ENCODE assay signal across 8 cellular contexts in genomic region chr5:146541956-146542849, GRCh38. TPM values are rescaled to one million over a fixed set of nuclear protein-coding genes. Genes with fewer than 3 reads are reported as not detected.
DNase-seq lines count a peak whose midpoint lies in the region; ATAC-seq and TF ChIP-seq lines count a peak whose summit lies in the region.

No MANE protein-coding gene starts in this region.

- no peaks in the 10 kb centered on the region for H3K79me2 ChIP-seq in H9 (ENCODE audit: insufficient read depth, low read length)
- H3K79me2 ChIP-seq in SK-N-SH (ENCODE audit: insufficient read depth) = no peaks in the 10 kb centered on the region

- H2BK20ac ChIP-seq in H9 (ENCODE audit: low read depth, low read length, poor library complexity, severe bottlenecking) = no peak overlapping the region

- WGBS in H9 (ENCODE audit: extremely low coverage, insufficient read length, low lambda C conversion rate) = no CpG with 5 or more reads among the region's 16 CpGs
- 37% methylated on average over 16 of the region's 16 CpGs for WGBS in SK-N-SH (ENCODE audit: low lambda C conversion rate)
- 27 to 32% (median 29%) methylated on average over 16 of the region's 16 CpGs for WGBS in heart left ventricle, 4 donors

- no peaks in the 10 kb centered on the region for H3K9me3 Mint-ChIP-seq in H9
- no peaks in the 10 kb centered on the region for H3K9me3 Mint-ChIP-seq in activated naive CD4-positive, alpha-beta T cell treated with anti-CD3 and anti-CD28 coated beads, Interleukin-2, amount 10 ng/mL, durations not matched to agents 7 days and 5 days

- H2BK120ac ChIP-seq in H9 (ENCODE audit: low read depth, low read length, poor library complexity, severe bottlenecking) = no peak overlapping the region

- no peak overlapping the region for H3K27ac Mint-ChIP-seq in H9
- no peak overlapping the region for H3K27ac Mint-ChIP-seq in activated naive CD4-positive, alpha-beta T cell treated with anti-CD3 and anti-CD28 coated beads, Interleukin-2, amount 10 ng/mL, durations not matched to agents 7 days and 5 days

- no peak overlapping the region for H2AK5ac ChIP-seq in H9 (ENCODE audit: insufficient read length, low read length)

- H3K18ac ChIP-seq in H9 (ENCODE audit: insufficient read length, low read depth, low read length) = no peak overlapping the region

- TF ChIP-seq CTCF in GM12865 (IDR thresholded peaks at IDR 0.05; ENCODE audit: insufficient read depth, low read depth, low read length, missing control alignments) (peak; percentile 85), H9 (conservative IDR thresholded peaks at IDR 0.05) (peak; percentile 92), SK-N-SH (IDR thresholded peaks at IDR 0.05) (peak; percentile 94), heart left ventricle (IDR thresholded peaks at IDR 0.05) (peak; percentile 60 to 81 (median 74)), retinal pigment epithelial cell (conservative IDR thresholded peaks at IDR 0.05; ENCODE audit: low read depth, low read length) (peak; percentile 96)

- intact Hi-C loops in heart left ventricle (cut with DNase I) = loop anchor here (1.0 to 5.0 kb wide), 6 partner anchors 423 to 645 kb away; no protein-coding TSS in a partner anchor

- H4K8ac ChIP-seq in H9 (replicated peaks; ENCODE audit: insufficient read length, low read depth, low read length) = no peak overlapping the region

- ATAC-seq in heart left ventricle = peak in 3 of 4 donors; percentile 73 to 87 (median 86)

- H2AFZ ChIP-seq in H9 (ENCODE audit: low read length) (no peak overlapping the region), SK-N-SH (ENCODE audit: low read depth) (no peak overlapping the region; the same call in 1 of the 2 replicates)

- H3K27me3 ChIP-seq in H9 (ENCODE audit: insufficient read depth, low read length) = no peaks in the 10 kb centered on the region
- no peaks in the 10 kb centered on the region for H3K27me3 ChIP-seq in SK-N-SH (ENCODE audit: insufficient read depth)
- H3K27me3 ChIP-seq in heart left ventricle = peaks cover 0 to 4% (median 0%) of the 10 kb centered on the region in 9 donors

- H3K14ac ChIP-seq in H9 (ENCODE audit: insufficient read depth, low read length) = no peak overlapping the region

- no peak overlapping the region for H3K4me3 ChIP-seq in GM12865 (ENCODE audit: low read depth, low read length)
- H3K4me3 ChIP-seq in SK-N-SH (ENCODE audit: low read depth in 2 of 2, low read length in 1 of 2) = peak overlapping the region in 1 of 2 experiments; percentile 20; a peak in 1 of 4 replicates
- no peak overlapping the region for H3K4me3 ChIP-seq in heart left ventricle
- no peak overlapping the region for H3K4me3 ChIP-seq in retinal pigment epithelial cell (ENCODE audit: low read length)

- no peak overlapping the region for H3K4ac ChIP-seq in H9 (ENCODE audit: low read depth, low read length)

- H3K23me2 ChIP-seq in H9 (ENCODE audit: insufficient read length, low read depth, low read length, poor library complexity, severe bottlenecking) = no peaks in the 10 kb centered on the region

- H3K36me3 Mint-ChIP-seq in H9 (ENCODE audit: insufficient read depth in 1 of 3, low read depth in 3 of 3) = no peaks in the 10 kb centered on the region
- no peaks in the 10 kb centered on the region for H3K36me3 Mint-ChIP-seq in activated naive CD4-positive, alpha-beta T cell treated with anti-CD3 and anti-CD28 coated beads, Interleukin-2, amount 10 ng/mL, durations not matched to agents 7 days and 5 days

- H3K27ac ChIP-seq in H9 (ENCODE audit: insufficient read length, low read depth, low read length) = no peak overlapping the region
- H3K27ac ChIP-seq in SK-N-SH (ENCODE audit: low read depth in 2 of 2, low read length in 1 of 2) = no peak overlapping the region
- no peak overlapping the region for H3K27ac ChIP-seq in heart left ventricle

- H3K9me2 ChIP-seq in SK-N-SH = no peaks in the 10 kb centered on the region

- no peaks in the 10 kb centered on the region for H3F3A ChIP-seq in SK-N-SH (replicated peaks; ENCODE audit: insufficient read depth)

- TF ChIP-seq EP300 in SK-N-SH (IDR thresholded peaks at IDR 0.05; ENCODE audit: borderline replicate concordance in 1 of 2, low read depth in 1 of 2, low read length in 1 of 2) = no peak

- peaks cover 5% of the 10 kb centered on the region; the same call in 1 of the 2 replicates for H3K4me1 ChIP-seq in H9 (ENCODE audit: insufficient read depth, low read length)
- no peaks in the 10 kb centered on the region; a peak in 1 of 4 replicates for H3K4me1 ChIP-seq in SK-N-SH (ENCODE audit: control insufficient read depth in 1 of 2, insufficient read depth in 2 of 2, low read depth in 1 of 2, low read length in 1 of 2)
- H3K4me1 ChIP-seq in heart left ventricle = peaks cover 0 to 8% (median 0%) of the 10 kb centered on the region in 12 donors

- no peaks in the 10 kb centered on the region for H3K79me1 ChIP-seq in H9 (ENCODE audit: insufficient read depth, low read depth, low read length, poor library complexity, severe bottlenecking)

- POLR2A ChIA-PET in SK-N-SH (lab: Yijun Ruan, JAX) = interaction anchor here (1.1 kb wide), 1 partner anchor 336 kb away, joined by 3 read pairs; the partner anchor contains the start of gene PPP2R2B

- no peak overlapping the region for H3K9ac ChIP-seq in H9 (ENCODE audit: extremely low read depth, insufficient read length, low read length)
- no peak overlapping the region for H3K9ac ChIP-seq in SK-N-SH

- no peak overlapping the region for H3K4me3 Mint-ChIP-seq in H9
- no peak overlapping the region for H3K4me3 Mint-ChIP-seq in activated naive CD4-positive, alpha-beta T cell treated with anti-CD3 and anti-CD28 coated beads, Interleukin-2, amount 10 ng/mL, durations not matched to agents 7 days and 5 days

- H3K36me3 ChIP-seq in SK-N-SH (replicated peaks in 1 of 2; ENCODE audit: control insufficient read depth in 1 of 2, insufficient read depth in 2 of 2, low read length in 1 of 2) (no peaks in the 10 kb centered on the region), heart left ventricle (no peaks in the 10 kb centered on the region)

- H4K91ac ChIP-seq in H9 (ENCODE audit: insufficient read length, low read depth, low read length) = no peak overlapping the region

- DNase-seq in GM12865 (ENCODE audit: low read depth) (peak; percentile 75), H9 (peak; percentile 85), M059J (ENCODE audit: low read depth) (peak; percentile 55), SK-N-SH (peak; percentile 74), heart left ventricle (peak; percentile 51 to 76 (median 59)), retinal pigment epithelial cell (ENCODE audit: low read depth) (peak; percentile 27), NCI-H128 (lab: John Stamatoyannopoulos, UW; ENCODE audit: unreplicated experiment) (no peak)
- DNase-seq in activated naive CD4-positive, alpha-beta T cell treated with anti-CD3 and anti-CD28 coated beads, Interleukin-2, amount 10 ng/mL, durations not matched to agents 7 days and 5 days = peak; percentile 75

- H2BK12ac ChIP-seq in H9 (ENCODE audit: insufficient read length, low read depth, low read length) = no peak overlapping the region

- no peaks in the 10 kb centered on the region for H4K20me1 ChIP-seq in H9 (ENCODE audit: control insufficient read depth, insufficient read depth, insufficient read length)
- no peaks in the 10 kb centered on the region for H4K20me1 ChIP-seq in SK-N-SH (ENCODE audit: insufficient read depth)

- no peak overlapping the region for H3K4me2 ChIP-seq in H9 (ENCODE audit: insufficient read depth, insufficient read length, low read length)
- H3K4me2 ChIP-seq in SK-N-SH = no peak overlapping the region

- H4K5ac ChIP-seq in H9 (ENCODE audit: insufficient read length, low read depth, low read length) = no peak overlapping the region

- H3K27me3 Mint-ChIP-seq in H9 (ENCODE audit: low read depth) = no peaks in the 10 kb centered on the region; the same call in 1 of the 2 replicates
- H3K27me3 Mint-ChIP-seq in activated naive CD4-positive, alpha-beta T cell treated with anti-CD3 and anti-CD28 coated beads, Interleukin-2, amount 10 ng/mL, durations not matched to agents 7 days and 5 days = peaks cover 7% of the 10 kb centered on the region

- no peak overlapping the region for H2BK5ac ChIP-seq in H9 (ENCODE audit: insufficient read length, low read length)

- H3K56ac ChIP-seq in H9 (ENCODE audit: insufficient read length, low read depth, low read length) = no peak overlapping the region

- peaks cover 7% of the 10 kb centered on the region in 2 experiments for H3K4me1 Mint-ChIP-seq in H9
- no peaks in the 10 kb centered on the region for H3K4me1 Mint-ChIP-seq in activated naive CD4-positive, alpha-beta T cell treated with anti-CD3 and anti-CD28 coated beads, Interleukin-2, amount 10 ng/mL, durations not matched to agents 7 days and 5 days

- H3T11ph ChIP-seq in H9 (ENCODE audit: low read length) = no peak overlapping the region

- peak; percentile 96 for TF ChIP-seq RAD21 in SK-N-SH (IDR thresholded peaks at IDR 0.05; ENCODE audit: low read length)

- CTCF ChIA-PET in SK-N-SH (lab: Yijun Ruan, JAX) = interaction anchor here (0.6 to 6.6 kb wide), 61 partner anchors 8 to 1037 kb away, joined by 3 to 176 read pairs (median 4); no protein-coding TSS in a partner anchor
- CTCF ChIA-PET in activated naive CD4-positive, alpha-beta T cell treated with anti-CD3 and anti-CD28 coated beads, Interleukin-2, amount 10 ng/mL, durations not matched to agents 7 days and 5 days (lab: Charles Lee) = interaction anchor here (0.8 to 5.5 kb wide), 11 partner anchors 9 to 656 kb away, joined by 3 to 57 read pairs (median 4); partner anchors contain the start of gene GPR151

- no peak overlapping the region for H3K23ac ChIP-seq in H9 (ENCODE audit: insufficient read length, low read depth, low read length)

- H2BK15ac ChIP-seq in H9 (ENCODE audit: low read depth, low read length) = no peak overlapping the region

- H3K9me3 ChIP-seq in H9 (ENCODE audit: control insufficient read depth, low read depth, low read length) (no peaks in the 10 kb centered on the region), SK-N-SH (no peaks in the 10 kb centered on the region), heart left ventricle (no peaks in the 10 kb centered on the region)

- no peak for TF ChIP-seq POLR2A in heart left ventricle (IDR thresholded peaks at IDR 0.05)

TF ChIP-seq in SK-N-SH, 30 proteins besides CTCF, POLR2A, EP300 and RAD21:
- TF ChIP-seq MEF2A (IDR thresholded peaks at IDR 0.05; ENCODE audit: borderline replicate concordance, low read depth) (no peak), SMC3 (IDR thresholded peaks at IDR 0.05; ENCODE audit: low read depth, low read length) (peak; percentile 96), GATA2 (CRISPR knock-in tag; IDR thresholded peaks at IDR 0.05) (no peak; the same call in 1 of the 2 replicates)

RNA-seq across cellular contexts. Expression of gene GPR151, which starts 26.2 kb away (rescaled TPM):
- total RNA-seq in H9 (2021) = not detected in 2 replicates
- total RNA-seq in M059J (2014; rRNA removed; shearing (Covaris generic)) = not detected in 2 replicates
- polyA plus RNA-seq in SK-N-SH (2012; rRNA removed) = not detected in 2 replicates
- not detected in 2 replicates for polyA plus RNA-seq in SK-N-SH (2012; cell fraction: cytosol; rRNA removed)
- polyA plus RNA-seq in SK-N-SH (2012; cell fraction: nucleus; rRNA removed) = not detected in 2 replicates
- total RNA-seq in heart left ventricle = not detected
- polyA plus RNA-seq in heart left ventricle = not detected
